9 cellular contexts compared by ENCODE assay signal in the genomic region with DNA sequence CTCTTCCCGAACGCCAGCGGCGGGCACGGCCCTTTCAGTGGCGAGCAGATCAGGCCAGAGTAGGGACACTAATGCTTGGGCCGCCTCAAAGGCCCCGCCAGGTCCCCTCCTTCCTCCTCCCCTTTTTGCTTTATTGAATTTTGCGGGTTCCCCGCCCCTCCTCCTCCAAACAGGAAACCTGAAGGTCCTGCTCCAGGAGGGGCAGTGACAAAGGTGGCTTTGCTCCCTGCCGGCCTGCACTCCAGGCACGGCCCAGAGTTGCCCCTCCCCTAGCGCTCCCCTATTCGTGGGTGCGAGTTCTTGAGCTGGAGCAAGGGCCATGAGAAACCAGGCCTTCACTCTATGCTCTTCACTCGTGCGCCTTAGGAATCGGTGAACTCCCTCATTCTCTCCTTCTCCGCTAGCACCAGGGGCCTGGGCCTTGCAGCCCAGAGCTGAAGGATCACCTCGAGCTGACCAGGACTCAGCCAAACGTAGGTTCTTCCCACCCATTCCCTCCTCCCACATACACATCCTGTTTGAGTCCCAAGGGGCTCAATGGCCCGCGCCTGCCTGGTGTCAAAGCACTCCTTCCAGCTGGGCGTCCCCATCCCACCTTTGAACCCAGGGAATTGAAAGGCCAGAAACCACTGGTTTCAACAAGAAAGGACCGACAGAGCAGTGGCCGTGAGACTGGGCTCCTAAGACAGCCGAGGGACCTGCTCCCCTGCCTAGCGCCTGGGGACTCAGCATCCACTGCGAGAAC. TPM values are rescaled to one million over a fixed set of nuclear protein-coding genes. Genes with fewer than 3 reads are reported as not detected.
DNase-seq lines count a peak whose midpoint lies in the region; ATAC-seq and TF ChIP-seq lines count a peak whose summit lies in the region.
"Had no signal": no experiment of that assay in that cellular context is flagged by ENCODE, and none has a peak within 500 bp of the region (broad histone marks: within the 10 kb centered on the region; RNA-seq: fewer than 3 reads in every experiment).

No MANE protein-coding gene starts in this region.

- H3K27me3 ChIP-seq in kidney epithelial cell (ENCODE audit: control insufficient read depth, insufficient read depth, low read length): no peaks in the 10 kb centered on the region
- peaks cover 0 to 14% (median 0%) of the 10 kb centered on the region in 5 donors for H3K27me3 ChIP-seq in subcutaneous abdominal adipose tissue (ENCODE audit: control insufficient read depth in 5 of 5, insufficient read depth in 4 of 5, low read length in 5 of 5)

- H3K4me1 Mint-ChIP-seq in T-helper 17 cell: peaks cover 29% of the 10 kb centered on the region

- peaks cover 1% of the 10 kb centered on the region for H3K36me3 ChIP-seq in kidney epithelial cell (ENCODE audit: control insufficient read depth, insufficient read depth, low read length)
- peaks cover 0 to 22% (median 16%) of the 10 kb centered on the region in 5 donors for H3K36me3 ChIP-seq in subcutaneous abdominal adipose tissue (ENCODE audit: control insufficient read depth in 5 of 5, insufficient read depth in 5 of 5, low read length in 5 of 5)
- H3K36me3 ChIP-seq: cardiac muscle cell had no signal

- ATAC-seq in T-helper 17 cell: no peak

- H3K4me3 ChIP-seq in kidney epithelial cell (ENCODE audit: low read depth, low read length): peak overlapping the region; percentile 71
- H3K4me3 ChIP-seq in subcutaneous abdominal adipose tissue (ENCODE audit: low read depth in 1 of 5, low read length in 5 of 5): peak overlapping the region; percentile 63 to 92 (median 89)
- H3K4me3 ChIP-seq: cardiac muscle cell had no signal

- peak overlapping the region; percentile 44 to 78 (median 58) for H3K9ac ChIP-seq in subcutaneous abdominal adipose tissue (ENCODE audit: low read length in 5 of 5)

- H3K4me1 ChIP-seq in subcutaneous abdominal adipose tissue (ENCODE audit: control insufficient read depth in 5 of 5, insufficient read depth in 5 of 5, low read length in 5 of 5): peaks cover 13 to 92% (median 88%) of the 10 kb centered on the region in 5 donors

- H3K36me3 Mint-ChIP-seq in T-helper 17 cell (ENCODE audit: low read depth): peaks cover 8% of the 10 kb centered on the region

- H3K27me3 Mint-ChIP-seq in T-helper 17 cell: peaks cover 80% of the 10 kb centered on the region

- peak overlapping the region; percentile 95 for H3K27ac ChIP-seq in subcutaneous abdominal adipose tissue (ENCODE audit: low read depth, low read length)
- H3K27ac ChIP-seq: cardiac muscle cell had no signal

- DNase-seq in NCI-H1436 (lab: John Stamatoyannopoulos, UW) (peak; percentile 17), NCI-H1436 treated with DMSO at 0.1 percent for 48 hours (lab: John Stamatoyannopoulos, UW) (no peak), T-helper 17 cell (no peak), kidney epithelial cell (ENCODE audit: low read depth) (no peak), retina (no peak), NCI-H82 (lab: John Stamatoyannopoulos, UW) (no peak), SHP77 treated with DMSO at 0.1 percent for 48 hours (lab: John Stamatoyannopoulos, UW) (no peak)

- peak overlapping the region; percentile 39 for H3K4me3 Mint-ChIP-seq in T-helper 17 cell

- peak overlapping the region; percentile 59 for H3K27ac Mint-ChIP-seq in T-helper 17 cell

- no peak for TF ChIP-seq CTCF in kidney epithelial cell (IDR thresholded peaks at IDR 0.05; ENCODE audit: insufficient read depth, low read length, poor library complexity, severe bottlenecking)

- no peaks in the 10 kb centered on the region for H3K9me3 ChIP-seq in T-helper 17 cell (ENCODE audit: control insufficient read depth, low read length, poor library complexity, severe bottlenecking)
- H3K9me3 ChIP-seq in subcutaneous abdominal adipose tissue (ENCODE audit: control insufficient read depth in 5 of 5, low read length in 5 of 5): no peaks in the 10 kb centered on the region

RNA-seq across cellular contexts. Expression of gene HOXA6, which starts 0.6 kb away (rescaled TPM):
- total RNA-seq in T-helper 17 cell: not detected
- total RNA-seq in kidney epithelial cell: 4.8 and 10.5 TPM in 2 replicates
- total RNA-seq: cardiac muscle cell had no signal

RNA-seq across cellular contexts. Expression of gene HOXA3, which starts 4.2 kb away (rescaled TPM):
- total RNA-seq in T-helper 17 cell: not detected
- total RNA-seq in kidney epithelial cell: 17.3 and 26.4 TPM in 2 replicates

RNA-seq across cellular contexts. Expression of gene HOXA5, which starts 4.7 kb away (rescaled TPM):
- total RNA-seq in T-helper 17 cell (under 1 TPM in 1 of 2 donors, not detected in 1; 0.26 TPM), kidney epithelial cell (18.8 and 19.1 TPM in 2 replicates)
- total RNA-seq: cardiac muscle cell had no signal

RNA-seq across cellular contexts. Expression of gene HOXA7, which starts 8.3 kb away (rescaled TPM):
- total RNA-seq in T-helper 17 cell (not detected), kidney epithelial cell (28.8 and 34.2 TPM in 2 replicates)
- total RNA-seq: cardiac muscle cell had no signal

RNA-seq across cellular contexts. Expression of gene HOXA9, which starts 17.1 kb away (rescaled TPM):
- total RNA-seq in T-helper 17 cell (not detected), kidney epithelial cell (46.5 and 53.7 TPM in 2 replicates)
- total RNA-seq: cardiac muscle cell had no signal

Comparison
In these comparisons a context has a peak if more than half of its experiments do, and no peak if none do; other contexts are left out.
1. RNA of gene HOXA3, which starts 4.2 kb away (total RNA-seq): 17.3 to 26.4 TPM in kidney epithelial cell; not detected in T-helper 17 cell; every median in the first group is over 10 times any median in the second.
2. RNA of gene HOXA5, which starts 4.7 kb away (total RNA-seq): 18.8 to 19.1 TPM in kidney epithelial cell; 0.26 TPM in T-helper 17 cell; every median in the first group is over 10 times any median in the second.